ENCODE assay signal across 10 cellular contexts in genomic region chr22:49966041-49966715, GRCh38. TPM values are rescaled to one million over a fixed set of nuclear protein-coding genes. Genes with fewer than 3 reads are reported as not detected.
DNase-seq lines count a peak whose midpoint lies in the region; ATAC-seq and TF ChIP-seq lines count a peak whose summit lies in the region.
"Had no signal": no experiment of that assay in that cellular context is flagged by ENCODE, and none has a peak within 500 bp of the region (broad histone marks: within the 10 kb centered on the region; RNA-seq: fewer than 3 reads in every experiment).

No MANE protein-coding gene starts in this region.

- H3K9me3 ChIP-seq in mucosa of descending colon (no peaks in the 10 kb centered on the region), thoracic aorta (no peaks in the 10 kb centered on the region)

- intact Hi-C loops in mucosa of descending colon (cut with DNase I, micrococcal nuclease): no loop called here

- no peaks in the 10 kb centered on the region for H3K27me3 ChIP-seq in thoracic aorta (replicated peaks; ENCODE audit: insufficient read depth)

- H3K4me3 ChIP-seq in mucosa of descending colon (no peak overlapping the region), thoracic aorta (no peak overlapping the region)

- peak; percentile 71 for DNase-seq in activated CD8-positive, alpha-beta memory T cell treated with anti-CD3 and anti-CD28 coated beads for 24 hours
- no peak for DNase-seq in activated CD8-positive, alpha-beta memory T cell treated with anti-CD3 and anti-CD28 coated beads, Interleukin-2, amount 50 U/mL, for 48 hours
- no peak for DNase-seq in caudate nucleus (lab: John Stamatoyannopoulos, UW)
- DNase-seq in mucosa of descending colon: peak; percentile 13 to 63 (median 46)
- DNase-seq in thoracic aorta (ENCODE audit: low spot score): peak; percentile 1
- no peak for DNase-seq in HPDE6-E6E7 (ENCODE audit: extremely low spot score)
- no peak for DNase-seq in OCI-M1 (lab: John Stamatoyannopoulos, UW)
- no peak for DNase-seq in occipital lobe (lab: John Stamatoyannopoulos, UW)
- DNase-seq: NCI-H1417 had no signal

- TF ChIP-seq CTCF in mucosa of descending colon (IDR thresholded peaks at IDR 0.05) (no peak), thoracic aorta (IDR thresholded peaks at IDR 0.05) (no peak)

- H3K4me1 ChIP-seq in mucosa of descending colon (ENCODE audit: low read depth) (peaks cover 42% of the 10 kb centered on the region), thoracic aorta (ENCODE audit: control insufficient read depth in 1 of 2, low read depth in 2 of 2) (peaks cover 38 to 60% of the 10 kb centered on the region in 2 donors)

- H3K36me3 ChIP-seq in mucosa of descending colon (ENCODE audit: low read depth): peaks cover 5% of the 10 kb centered on the region
- peaks cover 21% of the 10 kb centered on the region for H3K36me3 ChIP-seq in thoracic aorta

- ATAC-seq in mucosa of descending colon: no peak
- ATAC-seq in thoracic aorta (ENCODE audit: insufficient number of reproducible peaks, low FRiP score, low read depth): no peak
- ATAC-seq: T-cell had no signal

- H3K27ac ChIP-seq in caudate nucleus (ENCODE audit: low read depth, low read length) (peak overlapping the region; percentile 90), thoracic aorta (peak overlapping the region; percentile 7 to 84)

RNA-seq across cellular contexts. Expression of gene PIM3, which starts 5.6 kb away (rescaled TPM):
- total RNA-seq in mucosa of descending colon (100 to 1,000 TPM in 1 of 3 donors, 10 to 100 TPM in 2; 56.4 to 106 (median 58.7) TPM), thoracic aorta (100 to 1,000 TPM in 1 of 2 donors, 10 to 100 TPM in 1; 54.0 to 112 TPM), occipital lobe (13.1 TPM)

RNA-seq across cellular contexts. Expression of gene IL17REL, which starts 46.4 kb away (rescaled TPM):
- total RNA-seq in mucosa of descending colon (under 1 TPM in 2 of 3 donors, not detected in 1; 0.09 to 0.43 TPM), thoracic aorta (not detected), occipital lobe (not detected)

RNA-seq across cellular contexts. Expression of gene CRELD2, which starts 47.7 kb away (rescaled TPM):
- 10 to 100 TPM; 27.6 to 57.6 (median 32.2) TPM for total RNA-seq in mucosa of descending colon
- total RNA-seq in thoracic aorta: 10 to 100 TPM; 46.1 to 60.1 TPM
- 17.5 TPM for total RNA-seq in occipital lobe

RNA-seq across cellular contexts. Expression of gene ALG12, which starts 47.9 kb away (rescaled TPM):
- total RNA-seq in mucosa of descending colon: 10 to 100 TPM; 21.7 to 28.7 (median 25.5) TPM
- 10 to 100 TPM; 17.4 to 30.1 TPM for total RNA-seq in thoracic aorta
- 11.7 TPM for total RNA-seq in occipital lobe

Comparison
In these comparisons a context has a peak if more than half of its experiments do, and no peak if none do; other contexts are left out.
1. DNase-seq: peak in activated CD8-positive, alpha-beta memory T cell treated with anti-CD3 and anti-CD28 coated beads for 24 hours (single experiment), mucosa of descending colon (3 of 3) and thoracic aorta (single experiment); none in activated CD8-positive, alpha-beta memory T cell treated with anti-CD3 and anti-CD28 coated beads, Interleukin-2, amount 50 U/mL, for 48 hours (single experiment), caudate nucleus (0 of 61), HPDE6-E6E7 (single experiment), OCI-M1 (single experiment) and occipital lobe (single experiment).